1 cellular context compared by ENCODE assay signal in the genomic region with DNA sequence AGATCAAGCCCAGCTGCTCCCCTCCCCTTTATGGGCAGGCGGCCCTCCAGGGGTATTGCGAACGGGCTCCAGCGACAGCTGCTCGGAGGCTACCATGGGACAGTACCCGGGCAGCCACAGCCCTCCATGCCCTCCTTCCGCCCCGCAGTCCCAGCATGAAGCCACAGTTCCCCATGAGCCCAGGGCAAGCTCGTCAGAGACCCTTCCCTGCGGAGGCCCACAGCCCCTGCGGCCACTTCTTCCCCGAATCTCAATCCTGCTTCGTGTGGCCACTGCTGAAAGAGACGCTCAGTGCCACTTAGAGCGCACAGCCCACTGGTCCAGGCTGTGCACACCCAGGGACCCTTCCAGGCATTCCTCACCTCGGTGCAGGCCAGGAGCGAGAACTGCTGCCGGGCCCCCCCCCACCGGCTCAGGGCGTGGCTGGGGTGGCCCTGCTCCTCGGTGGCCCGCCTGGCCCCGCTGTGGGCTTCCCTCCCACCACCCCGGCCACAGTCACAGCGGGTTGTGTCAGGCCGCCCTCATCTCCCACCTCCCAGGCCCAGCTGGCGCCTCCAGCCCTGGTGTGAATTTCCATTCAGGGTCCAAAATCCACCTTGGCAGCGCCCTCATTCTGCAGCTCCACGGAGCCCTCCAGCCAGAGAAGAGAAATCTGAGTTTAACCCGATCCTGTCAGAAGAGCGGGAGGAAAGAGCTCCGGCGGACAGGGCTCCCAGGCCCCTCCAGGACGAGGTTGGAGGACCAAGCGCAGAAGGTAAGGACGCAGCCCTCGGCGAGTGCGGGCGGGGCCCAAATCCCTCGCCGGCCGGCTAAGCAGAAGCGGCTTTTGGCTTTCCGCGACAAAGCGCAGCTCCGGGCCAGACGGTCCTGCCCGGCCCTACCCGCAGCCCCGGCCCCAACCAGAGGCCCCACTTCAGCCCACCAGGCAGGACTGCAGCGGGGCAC.
TF ChIP-seq lines count a peak whose summit lies in the region.

No MANE protein-coding gene starts in this region.

TF ChIP-seq in HepG2, 621 proteins besides CTCF, POLR2A, EP300 and RAD21 (continued from another document and continues in another):
- TF ChIP-seq, protein P1, sequence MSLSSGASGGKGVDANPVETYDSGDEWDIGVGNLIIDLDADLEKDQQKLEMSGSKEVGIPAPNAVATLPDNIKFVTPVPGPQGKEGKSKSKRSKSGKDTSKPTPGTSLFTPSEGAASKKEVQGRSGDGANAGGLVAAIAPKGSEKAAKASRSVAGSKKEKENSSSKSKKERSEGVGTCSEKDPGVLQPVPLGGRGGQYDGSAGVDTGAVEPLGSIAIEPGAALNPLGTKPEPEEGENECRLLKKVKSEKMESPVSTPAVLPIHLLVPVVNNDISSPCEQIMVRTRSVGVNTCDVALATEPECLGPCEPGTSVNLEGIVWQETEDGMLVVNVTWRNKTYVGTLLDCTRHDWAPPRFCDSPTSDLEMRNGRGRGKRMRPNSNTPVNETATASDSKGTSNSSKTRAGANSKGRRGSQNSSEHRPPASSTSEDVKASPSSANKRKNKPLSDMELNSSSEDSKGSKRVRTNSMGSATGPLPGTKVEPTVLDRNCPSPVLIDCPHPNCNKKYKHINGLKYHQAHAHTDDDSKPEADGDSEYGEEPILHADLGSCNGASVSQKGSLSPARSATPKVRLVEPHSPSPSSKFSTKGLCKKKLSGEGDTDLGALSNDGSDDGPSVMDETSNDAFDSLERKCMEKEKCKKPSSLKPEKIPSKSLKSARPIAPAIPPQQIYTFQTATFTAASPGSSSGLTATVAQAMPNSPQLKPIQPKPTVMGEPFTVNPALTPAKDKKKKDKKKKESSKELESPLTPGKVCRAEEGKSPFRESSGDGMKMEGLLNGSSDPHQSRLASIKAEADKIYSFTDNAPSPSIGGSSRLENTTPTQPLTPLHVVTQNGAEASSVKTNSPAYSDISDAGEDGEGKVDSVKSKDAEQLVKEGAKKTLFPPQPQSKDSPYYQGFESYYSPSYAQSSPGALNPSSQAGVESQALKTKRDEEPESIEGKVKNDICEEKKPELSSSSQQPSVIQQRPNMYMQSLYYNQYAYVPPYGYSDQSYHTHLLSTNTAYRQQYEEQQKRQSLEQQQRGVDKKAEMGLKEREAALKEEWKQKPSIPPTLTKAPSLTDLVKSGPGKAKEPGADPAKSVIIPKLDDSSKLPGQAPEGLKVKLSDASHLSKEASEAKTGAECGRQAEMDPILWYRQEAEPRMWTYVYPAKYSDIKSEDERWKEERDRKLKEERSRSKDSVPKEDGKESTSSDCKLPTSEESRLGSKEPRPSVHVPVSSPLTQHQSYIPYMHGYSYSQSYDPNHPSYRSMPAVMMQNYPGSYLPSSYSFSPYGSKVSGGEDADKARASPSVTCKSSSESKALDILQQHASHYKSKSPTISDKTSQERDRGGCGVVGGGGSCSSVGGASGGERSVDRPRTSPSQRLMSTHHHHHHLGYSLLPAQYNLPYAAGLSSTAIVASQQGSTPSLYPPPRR (CRISPR knock-in tag; IDR thresholded peaks at IDR 0.05; ENCODE audit: borderline replicate concordance) = peak; percentile 64
- TF ChIP-seq DPF2 (CRISPR knock-in tag; IDR thresholded peaks at IDR 0.05; ENCODE audit: borderline replicate concordance, low read depth) (peak; percentile 22; the same call in 1 of the 2 replicates), HOXD1 (CRISPR knock-in tag; IDR thresholded peaks at IDR 0.05) (no peak), ZNF607 (CRISPR knock-in tag; IDR thresholded peaks at IDR 0.05; ENCODE audit: borderline replicate concordance) (peak; percentile 85; the same call in 1 of the 2 replicates), ZNF12 (CRISPR knock-in tag; IDR thresholded peaks at IDR 0.05) (peak; percentile 64; the same call in 1 of the 2 replicates), MAF1 (CRISPR knock-in tag; IDR thresholded peaks at IDR 0.05; ENCODE audit: borderline replicate concordance) (no peak; the same call in 1 of the 2 replicates), ERF (CRISPR knock-in tag; IDR thresholded peaks at IDR 0.05) (peak; percentile 61; the same call in 1 of the 2 replicates), JUND (CRISPR knock-in tag; IDR thresholded peaks at IDR 0.05) (no peak), SMYD3 (CRISPR knock-in tag; IDR thresholded peaks at IDR 0.05) (no peak; the same call in 1 of the 2 replicates), ZFP36 (IDR thresholded peaks at IDR 0.05; ENCODE audit: borderline replicate concordance, low read depth, low read length, partially characterized antibody) (no peak), ZNF274 (CRISPR knock-in tag; IDR thresholded peaks at IDR 0.05) (peak; percentile 42; the same call in 1 of the 2 replicates), ZSCAN12 (CRISPR knock-in tag; IDR thresholded peaks at IDR 0.05) (no peak), ZNF761 (CRISPR knock-in tag; conservative IDR thresholded peaks at IDR 0.05) (0 out of 2 replicates have a peak, but pooled peaks have one; percentile 48), SRF (IDR thresholded peaks at IDR 0.05; ENCODE audit: low read depth, low read length) (no peak), PCBP1 (IDR thresholded peaks at IDR 0.05; ENCODE audit: borderline replicate concordance, low read depth, low read length) (0 out of 2 replicates have a peak, but pooled peaks have one; percentile 25), ZNF605 (CRISPR knock-in tag; IDR thresholded peaks at IDR 0.05) (0 out of 2 replicates have a peak, but pooled peaks have one; percentile 49), CEBPB (IDR thresholded peaks at IDR 0.05; ENCODE audit: borderline replicate concordance, low read depth, low read length) (no peak), ZNF329 (CRISPR knock-in tag; IDR thresholded peaks at IDR 0.05; ENCODE audit: low read depth) (peak; percentile 52), MIER3 (CRISPR knock-in tag; IDR thresholded peaks at IDR 0.05; ENCODE audit: borderline replicate concordance) (peak; percentile 75; the same call in 1 of the 2 replicates)
- TF ChIP-seq, protein P2, sequence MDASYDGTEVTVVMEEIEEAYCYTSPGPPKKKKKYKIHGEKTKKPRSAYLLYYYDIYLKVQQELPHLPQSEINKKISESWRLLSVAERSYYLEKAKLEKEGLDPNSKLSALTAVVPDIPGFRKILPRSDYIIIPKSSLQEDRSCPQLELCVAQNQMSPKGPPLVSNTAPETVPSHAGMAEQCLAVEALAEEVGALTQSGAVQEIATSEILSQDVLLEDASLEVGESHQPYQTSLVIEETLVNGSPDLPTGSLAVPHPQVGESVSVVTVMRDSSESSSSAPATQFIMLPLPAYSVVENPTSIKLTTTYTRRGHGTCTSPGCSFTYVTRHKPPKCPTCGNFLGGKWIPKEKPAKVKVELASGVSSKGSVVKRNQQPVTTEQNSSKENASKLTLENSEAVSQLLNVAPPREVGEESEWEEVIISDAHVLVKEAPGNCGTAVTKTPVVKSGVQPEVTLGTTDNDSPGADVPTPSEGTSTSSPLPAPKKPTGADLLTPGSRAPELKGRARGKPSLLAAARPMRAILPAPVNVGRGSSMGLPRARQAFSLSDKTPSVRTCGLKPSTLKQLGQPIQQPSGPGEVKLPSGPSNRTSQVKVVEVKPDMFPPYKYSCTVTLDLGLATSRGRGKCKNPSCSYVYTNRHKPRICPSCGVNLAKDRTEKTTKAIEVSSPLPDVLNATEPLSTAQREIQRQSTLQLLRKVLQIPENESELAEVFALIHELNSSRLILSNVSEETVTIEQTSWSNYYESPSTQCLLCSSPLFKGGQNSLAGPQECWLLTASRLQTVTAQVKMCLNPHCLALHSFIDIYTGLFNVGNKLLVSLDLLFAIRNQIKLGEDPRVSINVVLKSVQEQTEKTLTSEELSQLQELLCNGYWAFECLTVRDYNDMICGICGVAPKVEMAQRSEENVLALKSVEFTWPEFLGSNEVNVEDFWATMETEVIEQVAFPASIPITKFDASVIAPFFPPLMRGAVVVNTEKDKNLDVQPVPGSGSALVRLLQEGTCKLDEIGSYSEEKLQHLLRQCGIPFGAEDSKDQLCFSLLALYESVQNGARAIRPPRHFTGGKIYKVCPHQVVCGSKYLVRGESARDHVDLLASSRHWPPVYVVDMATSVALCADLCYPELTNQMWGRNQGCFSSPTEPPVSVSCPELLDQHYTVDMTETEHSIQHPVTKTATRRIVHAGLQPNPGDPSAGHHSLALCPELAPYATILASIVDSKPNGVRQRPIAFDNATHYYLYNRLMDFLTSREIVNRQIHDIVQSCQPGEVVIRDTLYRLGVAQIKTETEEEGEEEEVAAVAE (CRISPR knock-in tag; IDR thresholded peaks at IDR 0.05; ENCODE audit: borderline replicate concordance) = no peak
- TF ChIP-seq, protein P3, sequence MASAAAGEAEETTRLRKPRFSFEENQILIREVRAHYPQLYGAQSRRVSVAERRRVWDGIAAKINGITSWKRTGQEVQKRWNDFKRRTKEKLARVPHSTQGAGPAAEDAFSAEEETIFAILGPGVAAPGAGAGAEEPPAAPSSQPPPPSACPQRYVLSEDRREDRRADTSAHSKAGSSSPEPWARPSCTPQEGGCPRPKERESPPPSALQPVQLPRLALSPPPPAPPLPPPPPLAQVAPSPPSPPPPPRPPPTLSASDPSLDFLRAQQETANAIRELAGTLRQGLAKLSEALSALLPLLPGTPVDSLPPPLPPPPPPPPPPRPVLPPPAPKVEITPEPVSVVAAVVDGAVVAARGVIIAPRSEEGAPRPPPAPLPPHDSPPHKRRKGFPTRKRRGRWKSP (CRISPR knock-in tag; IDR thresholded peaks at IDR 0.05) = peak; percentile 87
- TF ChIP-seq, protein P4, sequence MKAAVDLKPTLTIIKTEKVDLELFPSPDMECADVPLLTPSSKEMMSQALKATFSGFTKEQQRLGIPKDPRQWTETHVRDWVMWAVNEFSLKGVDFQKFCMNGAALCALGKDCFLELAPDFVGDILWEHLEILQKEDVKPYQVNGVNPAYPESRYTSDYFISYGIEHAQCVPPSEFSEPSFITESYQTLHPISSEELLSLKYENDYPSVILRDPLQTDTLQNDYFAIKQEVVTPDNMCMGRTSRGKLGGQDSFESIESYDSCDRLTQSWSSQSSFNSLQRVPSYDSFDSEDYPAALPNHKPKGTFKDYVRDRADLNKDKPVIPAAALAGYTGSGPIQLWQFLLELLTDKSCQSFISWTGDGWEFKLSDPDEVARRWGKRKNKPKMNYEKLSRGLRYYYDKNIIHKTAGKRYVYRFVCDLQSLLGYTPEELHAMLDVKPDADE (CRISPR knock-in tag; IDR thresholded peaks at IDR 0.05) = no peak
- TF ChIP-seq, protein P5, sequence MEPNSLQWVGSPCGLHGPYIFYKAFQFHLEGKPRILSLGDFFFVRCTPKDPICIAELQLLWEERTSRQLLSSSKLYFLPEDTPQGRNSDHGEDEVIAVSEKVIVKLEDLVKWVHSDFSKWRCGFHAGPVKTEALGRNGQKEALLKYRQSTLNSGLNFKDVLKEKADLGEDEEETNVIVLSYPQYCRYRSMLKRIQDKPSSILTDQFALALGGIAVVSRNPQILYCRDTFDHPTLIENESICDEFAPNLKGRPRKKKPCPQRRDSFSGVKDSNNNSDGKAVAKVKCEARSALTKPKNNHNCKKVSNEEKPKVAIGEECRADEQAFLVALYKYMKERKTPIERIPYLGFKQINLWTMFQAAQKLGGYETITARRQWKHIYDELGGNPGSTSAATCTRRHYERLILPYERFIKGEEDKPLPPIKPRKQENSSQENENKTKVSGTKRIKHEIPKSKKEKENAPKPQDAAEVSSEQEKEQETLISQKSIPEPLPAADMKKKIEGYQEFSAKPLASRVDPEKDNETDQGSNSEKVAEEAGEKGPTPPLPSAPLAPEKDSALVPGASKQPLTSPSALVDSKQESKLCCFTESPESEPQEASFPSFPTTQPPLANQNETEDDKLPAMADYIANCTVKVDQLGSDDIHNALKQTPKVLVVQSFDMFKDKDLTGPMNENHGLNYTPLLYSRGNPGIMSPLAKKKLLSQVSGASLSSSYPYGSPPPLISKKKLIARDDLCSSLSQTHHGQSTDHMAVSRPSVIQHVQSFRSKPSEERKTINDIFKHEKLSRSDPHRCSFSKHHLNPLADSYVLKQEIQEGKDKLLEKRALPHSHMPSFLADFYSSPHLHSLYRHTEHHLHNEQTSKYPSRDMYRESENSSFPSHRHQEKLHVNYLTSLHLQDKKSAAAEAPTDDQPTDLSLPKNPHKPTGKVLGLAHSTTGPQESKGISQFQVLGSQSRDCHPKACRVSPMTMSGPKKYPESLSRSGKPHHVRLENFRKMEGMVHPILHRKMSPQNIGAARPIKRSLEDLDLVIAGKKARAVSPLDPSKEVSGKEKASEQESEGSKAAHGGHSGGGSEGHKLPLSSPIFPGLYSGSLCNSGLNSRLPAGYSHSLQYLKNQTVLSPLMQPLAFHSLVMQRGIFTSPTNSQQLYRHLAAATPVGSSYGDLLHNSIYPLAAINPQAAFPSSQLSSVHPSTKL (CRISPR knock-in tag; IDR thresholded peaks at IDR 0.05) = peak; percentile 77
- TF ChIP-seq, protein P6, sequence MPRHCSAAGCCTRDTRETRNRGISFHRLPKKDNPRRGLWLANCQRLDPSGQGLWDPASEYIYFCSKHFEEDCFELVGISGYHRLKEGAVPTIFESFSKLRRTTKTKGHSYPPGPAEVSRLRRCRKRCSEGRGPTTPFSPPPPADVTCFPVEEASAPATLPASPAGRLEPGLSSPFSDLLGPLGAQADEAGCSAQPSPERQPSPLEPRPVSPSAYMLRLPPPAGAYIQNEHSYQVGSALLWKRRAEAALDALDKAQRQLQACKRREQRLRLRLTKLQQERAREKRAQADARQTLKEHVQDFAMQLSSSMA (CRISPR knock-in tag; IDR thresholded peaks at IDR 0.05) = no peak
- TF ChIP-seq, protein P7, sequence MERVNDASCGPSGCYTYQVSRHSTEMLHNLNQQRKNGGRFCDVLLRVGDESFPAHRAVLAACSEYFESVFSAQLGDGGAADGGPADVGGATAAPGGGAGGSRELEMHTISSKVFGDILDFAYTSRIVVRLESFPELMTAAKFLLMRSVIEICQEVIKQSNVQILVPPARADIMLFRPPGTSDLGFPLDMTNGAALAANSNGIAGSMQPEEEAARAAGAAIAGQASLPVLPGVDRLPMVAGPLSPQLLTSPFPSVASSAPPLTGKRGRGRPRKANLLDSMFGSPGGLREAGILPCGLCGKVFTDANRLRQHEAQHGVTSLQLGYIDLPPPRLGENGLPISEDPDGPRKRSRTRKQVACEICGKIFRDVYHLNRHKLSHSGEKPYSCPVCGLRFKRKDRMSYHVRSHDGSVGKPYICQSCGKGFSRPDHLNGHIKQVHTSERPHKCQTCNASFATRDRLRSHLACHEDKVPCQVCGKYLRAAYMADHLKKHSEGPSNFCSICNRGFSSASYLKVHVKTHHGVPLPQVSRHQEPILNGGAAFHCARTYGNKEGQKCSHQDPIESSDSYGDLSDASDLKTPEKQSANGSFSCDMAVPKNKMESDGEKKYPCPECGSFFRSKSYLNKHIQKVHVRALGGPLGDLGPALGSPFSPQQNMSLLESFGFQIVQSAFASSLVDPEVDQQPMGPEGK (CRISPR knock-in tag; IDR thresholded peaks at IDR 0.05) = peak; percentile 93
- TF ChIP-seq, protein P8, sequence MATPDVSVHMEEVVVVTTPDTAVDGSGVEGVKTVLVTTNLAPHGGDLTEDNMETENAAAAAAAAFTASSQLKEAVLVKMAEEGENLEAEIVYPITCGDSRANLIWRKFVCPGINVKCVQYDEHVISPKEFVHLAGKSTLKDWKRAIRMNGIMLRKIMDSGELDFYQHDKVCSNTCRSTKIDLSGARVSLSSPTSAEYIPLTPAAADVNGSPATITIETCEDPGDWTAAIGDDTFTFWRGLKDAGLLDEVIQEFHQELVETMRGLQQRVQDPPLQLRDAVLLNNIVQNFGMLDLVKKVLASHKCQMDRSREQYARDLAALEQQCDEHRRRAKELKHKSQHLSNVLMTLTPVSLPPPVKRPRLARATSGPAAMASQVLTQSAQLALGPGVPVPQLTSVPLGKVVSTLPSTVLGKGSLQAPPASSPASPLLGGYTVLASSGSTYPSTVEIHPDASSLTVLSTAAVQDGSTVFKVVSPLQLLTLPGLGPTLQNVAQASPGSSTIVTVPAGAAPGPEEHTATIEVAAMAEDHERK (CRISPR knock-in tag; IDR thresholded peaks at IDR 0.05; ENCODE audit: low read depth) = no peak
- TF ChIP-seq, protein P9, sequence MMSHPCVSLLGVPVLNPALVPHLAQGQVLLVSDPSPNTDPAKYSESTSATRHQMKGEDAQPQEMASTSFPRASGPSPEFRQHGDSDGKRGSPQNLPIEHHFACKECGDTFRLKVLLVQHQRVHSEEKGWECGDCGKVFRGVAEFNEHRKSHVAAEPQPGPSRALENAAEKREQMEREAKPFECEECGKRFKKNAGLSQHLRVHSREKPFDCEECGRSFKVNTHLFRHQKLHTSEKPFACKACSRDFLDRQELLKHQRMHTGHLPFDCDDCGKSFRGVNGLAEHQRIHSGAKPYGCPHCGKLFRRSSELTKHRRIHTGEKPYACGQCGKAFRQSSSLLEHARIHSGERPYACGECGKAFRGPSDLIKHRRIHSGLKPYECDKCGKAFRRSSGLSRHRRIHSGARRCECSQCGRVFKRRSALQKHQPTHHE (CRISPR knock-in tag; IDR thresholded peaks at IDR 0.05; ENCODE audit: borderline replicate concordance) = no peak
